Comparison of ENCODE assay signal across 8 cellular contexts in the genomic region with DNA sequence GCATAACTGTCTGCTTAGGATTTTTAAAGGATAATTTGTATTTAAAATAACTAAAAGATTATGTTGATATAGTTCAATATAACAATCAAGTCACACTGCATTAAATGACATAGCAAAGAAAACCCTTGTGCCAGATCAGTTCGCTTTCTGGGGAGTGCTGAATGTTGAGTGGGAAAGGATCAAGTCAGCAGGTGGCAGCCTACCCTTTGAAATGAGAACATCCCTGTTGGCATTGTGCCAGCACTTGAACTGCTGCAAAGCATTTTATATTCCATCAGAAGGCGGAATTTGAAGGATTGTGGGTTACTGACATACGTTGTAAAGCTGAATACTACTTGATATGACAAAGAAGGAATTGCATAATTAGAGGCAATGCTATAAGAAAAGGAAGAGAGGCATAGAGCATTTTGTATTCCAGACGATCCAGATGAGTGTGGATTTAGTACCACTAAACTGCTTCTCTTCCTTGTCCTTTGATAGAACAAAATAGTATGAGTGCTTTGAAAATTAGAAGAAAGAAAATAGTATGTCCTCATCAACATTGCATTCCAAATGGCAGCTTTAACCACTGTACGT. TPM values are rescaled to one million over a fixed set of nuclear protein-coding genes. Genes with fewer than 3 reads are reported as not detected.
DNase-seq lines count a peak whose midpoint lies in the region; ATAC-seq and TF ChIP-seq lines count a peak whose summit lies in the region.

No MANE protein-coding gene starts in this region.

- H3K36me3 ChIP-seq in uterus, result no peaks in the 10 kb centered on the region

- no peak overlapping the region for H3K4me3 ChIP-seq in epithelial cell of esophagus (ENCODE audit: low read length)
- H3K4me3 ChIP-seq in uterus, result no peak overlapping the region

- TF ChIP-seq POLR2A in uterus (IDR thresholded peaks at IDR 0.05), result no peak

- DNase-seq in G401 (ENCODE audit: low spot score) (peak; percentile 64), NCI-H1092 (lab: John Stamatoyannopoulos, UW) (peak; percentile 19), SW480 (ENCODE audit: low spot score) (peak; percentile 16), epithelial cell of esophagus (ENCODE audit: low read depth) (peak; percentile 79), mucosa of gallbladder (ENCODE audit: low spot score) (peak; percentile 29), uterus (peak; percentile 36 to 46), GM19240 (ENCODE audit: insufficient read length, low spot score) (no peak)

- no peaks in the 10 kb centered on the region for H3K27me3 ChIP-seq in uterus

- no peaks in the 10 kb centered on the region for H3K9me3 ChIP-seq in uterus

- peak; percentile 75 for TF ChIP-seq CTCF in epithelial cell of esophagus (IDR thresholded peaks at IDR 0.05; ENCODE audit: insufficient read depth, low read depth, low read length, missing control alignments)
- TF ChIP-seq CTCF in uterus (IDR thresholded peaks at IDR 0.05), result peak; percentile 24 to 51 (median 34)

- ATAC-seq in GM21390 (IDR thresholded peaks at IDR 0.05; ENCODE audit: unreplicated experiment), result no peak

- intact Hi-C loops in uterus (cut with DNase I; ENCODE audit: low total_unique reads), result no loop called here

- in situ Hi-C loops in G401 (cut with HindIII; ENCODE audit: low sequenced_read_pairs), result no loop called here

- no peaks in the 10 kb centered on the region for H3K4me1 ChIP-seq in uterus

- H3K27ac ChIP-seq in uterus, result no peak overlapping the region

RNA-seq across cellular contexts. Expression of a gene that starts 26.6 kb away (rescaled TPM):
- total RNA-seq in G401 (2014; rRNA removed; shearing (Covaris generic)), result 33.2 and 46.5 TPM in 2 replicates
- total RNA-seq in mucosa of gallbladder (20.9 TPM), uterus (10 to 100 TPM in 2 of 4 donors, 1 to 10 TPM in 2; 7.2 to 35.5 (median 13.2) TPM)
